Comparison of ENCODE assay signal across 8 cellular contexts in genomic region chr12:4320859-4321701, GRCh38. TPM values are rescaled to one million over a fixed set of nuclear protein-coding genes. Genes with fewer than 3 reads are reported as not detected.
A peak's percentile ranks its signal among the peaks of the same experiment; 100 is the strongest.
DNase-seq lines count a peak whose midpoint lies in the region; ATAC-seq and TF ChIP-seq lines count a peak whose summit lies in the region.

A gene with protein sequence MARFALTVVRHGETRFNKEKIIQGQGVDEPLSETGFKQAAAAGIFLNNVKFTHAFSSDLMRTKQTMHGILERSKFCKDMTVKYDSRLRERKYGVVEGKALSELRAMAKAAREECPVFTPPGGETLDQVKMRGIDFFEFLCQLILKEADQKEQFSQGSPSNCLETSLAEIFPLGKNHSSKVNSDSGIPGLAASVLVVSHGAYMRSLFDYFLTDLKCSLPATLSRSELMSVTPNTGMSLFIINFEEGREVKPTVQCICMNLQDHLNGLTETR (plus strand): TSS chr12:4321213. CDS start chr12:4321272, 59 bp downstream.

- H3K27ac ChIP-seq in temporal lobe (ENCODE audit: low read depth, low read length) = peak within 1 kb of the TSS; percentile 52

- DNase-seq in GM10248 (ENCODE audit: extremely low spot score) = peak; percentile 99
- peak; percentile 89 for DNase-seq in NCI-H1092 (lab: John Stamatoyannopoulos, UW)
- DNase-seq in glomerular endothelial cell (ENCODE audit: extremely low read depth, low read depth, low spot score) = peak; percentile 23
- peak; percentile 93 for DNase-seq in occipital lobe (lab: John Stamatoyannopoulos, UW)

- CTCF ChIA-PET in GM10248 (lab: Yijun Ruan, JAX) = no interaction called here

- peak within 1 kb of the TSS; percentile 92 for H3K27ac Mint-ChIP-seq in activated naive CD4-positive, alpha-beta T cell treated with anti-CD3 and anti-CD28 coated beads, Interleukin-2, amount 50 U/mL, for 24 hours

- no peaks in the 10 kb centered on the region for H3K9me3 Mint-ChIP-seq in activated naive CD4-positive, alpha-beta T cell treated with anti-CD3 and anti-CD28 coated beads, Interleukin-2, amount 50 U/mL, for 24 hours

- H3K4me1 Mint-ChIP-seq in activated naive CD4-positive, alpha-beta T cell treated with anti-CD3 and anti-CD28 coated beads, Interleukin-2, amount 50 U/mL, for 24 hours = peaks cover 44% of the 10 kb centered on the region

- POLR2A ChIA-PET in GM10248 (lab: Yijun Ruan, JAX) = no interaction called here

- H3K27me3 Mint-ChIP-seq in activated naive CD4-positive, alpha-beta T cell treated with anti-CD3 and anti-CD28 coated beads, Interleukin-2, amount 50 U/mL, for 24 hours = no peaks in the 10 kb centered on the region

- TF ChIP-seq CTCF in GM10248 (IDR thresholded peaks at IDR 0.05; ENCODE audit: control extremely low read depth, extremely low read depth, low read depth, missing control alignments) = no peak

- no peaks in the 10 kb centered on the region for H3K36me3 Mint-ChIP-seq in activated naive CD4-positive, alpha-beta T cell treated with anti-CD3 and anti-CD28 coated beads, Interleukin-2, amount 50 U/mL, for 24 hours

- peak within 1 kb of the TSS; percentile 97 for H3K4me3 Mint-ChIP-seq in activated naive CD4-positive, alpha-beta T cell treated with anti-CD3 and anti-CD28 coated beads, Interleukin-2, amount 50 U/mL, for 24 hours

- ATAC-seq in HG02610 (IDR thresholded peaks at IDR 0.05; ENCODE audit: unreplicated experiment) (peak; percentile 97), SK-N-SH treated with all-trans-retinoic acid at 6 μM for 48 hours (peak; percentile 98)

TF ChIP-seq in SK-N-SH treated with all-trans-retinoic acid at 6 μM for 48 hours, 23 proteins besides CTCF, POLR2A, EP300 and RAD21:
- TF ChIP-seq GLIS3 (CRISPR knock-in tag; IDR thresholded peaks at IDR 0.05) (no peak), ZFP3 (CRISPR knock-in tag; IDR thresholded peaks at IDR 0.05) (0 out of 2 replicates have a peak, but pooled peaks have one; percentile 36)

RNA-seq across cellular contexts. Expression of the gene that starts here (rescaled TPM):
- total RNA-seq in glomerular endothelial cell (20.3 and 25.1 TPM in 2 replicates), occipital lobe (4.7 TPM), temporal lobe (2.5 TPM)

Comparison
In these comparisons a context has a peak if more than half of its experiments do, and no peak if none do; other contexts are left out.
1. Peak in every context shown above with its lines: DNase-seq, ATAC-seq and H3K27ac ChIP-seq.
2. DNase-seq: peak in every context shown above with its lines; median percentile 99 in GM10248; 93 in occipital lobe; 89 in NCI-H1092; 23 in glomerular endothelial cell.